In the genomic region with DNA sequence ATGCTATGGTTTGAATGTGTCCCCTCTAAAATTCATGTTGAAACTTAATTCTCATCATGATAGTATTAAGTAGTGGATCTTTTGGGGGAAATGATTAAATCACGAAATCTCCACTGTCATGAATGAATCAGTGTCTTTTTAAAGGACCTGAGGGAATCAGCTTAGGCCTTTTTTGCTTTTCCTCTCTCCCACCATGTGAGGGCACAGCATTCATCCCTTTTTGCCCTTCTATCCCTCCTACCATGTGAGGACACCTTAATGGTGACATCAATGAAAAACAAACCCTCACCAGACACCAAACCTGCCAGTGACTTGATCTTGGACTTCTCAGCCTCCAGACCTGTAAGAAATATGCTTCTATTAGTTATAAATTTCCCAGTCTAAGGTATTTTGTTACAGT, we compare ENCODE assay signal across 15 cellular contexts.
"Had no signal": no experiment of that assay in that cellular context is flagged by ENCODE, and none has a peak within 500 bp of the region (broad histone marks: within the 10 kb centered on the region; RNA-seq: fewer than 3 reads in every experiment).

No MANE protein-coding gene starts in this region.

- H3K4me3 Mint-ChIP-seq: activated CD4-positive, alpha-beta memory T cell treated with anti-CD3 and anti-CD28 coated beads, Interleukin-2, amount 10 ng/mL, durations not matched to agents 7 days and 5 days; activated T-cell treated with anti-CD3 and anti-CD28 coated beads, Interleukin-2, amount 50 U/mL, for 4 hours; nephron progenitor cell had no signal

- H3K9me3 Mint-ChIP-seq: activated CD4-positive, alpha-beta memory T cell treated with anti-CD3 and anti-CD28 coated beads, Interleukin-2, amount 10 ng/mL, durations not matched to agents 7 days and 5 days; activated T-cell treated with anti-CD3 and anti-CD28 coated beads, Interleukin-2, amount 50 U/mL, for 4 hours; nephron progenitor cell had no signal

- H3K27me3 ChIP-seq: esophagus muscularis mucosa, hepatocyte, stomach, testis, upper lobe of left lung had no signal

- H3K79me2 ChIP-seq: hepatocyte had no signal

- H3K4me2 ChIP-seq: hepatocyte had no signal

- H3K36me3 ChIP-seq: esophagus muscularis mucosa, stomach, upper lobe of left lung had no signal

- H3K27ac ChIP-seq: esophagus muscularis mucosa, hepatocyte, testis, upper lobe of left lung, VCaP had no signal

- H3K27ac Mint-ChIP-seq: activated CD4-positive, alpha-beta memory T cell treated with anti-CD3 and anti-CD28 coated beads, Interleukin-2, amount 10 ng/mL, durations not matched to agents 7 days and 5 days; nephron progenitor cell had no signal

- DNase-seq: activated CD4-positive, alpha-beta memory T cell treated with anti-CD3 and anti-CD28 coated beads, Interleukin-2, amount 10 ng/mL, durations not matched to agents 7 days and 5 days; activated effector memory CD4-positive, alpha-beta T cell treated with Interleukin-2 at 50 U/mL for 16 hours; activated naive CD4-positive, alpha-beta T cell treated with anti-CD3 and anti-CD28 coated beads, Interleukin-2, amount 50 U/mL, for 16 hours; activated T-cell treated with anti-CD3 and anti-CD28 coated beads, Interleukin-2, amount 50 U/mL, for 4 hours; kidney; nephron progenitor cell; occipital lobe; stimulated activated CD4-positive, alpha-beta T cell treated with anti-CD3 and anti-CD28 coated beads, Interleukin-12 subunit alpha, Interleukin-12 subunit beta, amount 100 ng/mL, for 4 hours; stimulated activated CD4-positive, alpha-beta T cell treated with anti-CD3 and anti-CD28 coated beads, Interleukin-2, amount 100 ng/mL, for 24 hours; stomach; testis; upper lobe of left lung had no signal

- H3K4me1 ChIP-seq: esophagus muscularis mucosa, testis, upper lobe of left lung had no signal

- H3K4me1 Mint-ChIP-seq: activated CD4-positive, alpha-beta memory T cell treated with anti-CD3 and anti-CD28 coated beads, Interleukin-2, amount 10 ng/mL, durations not matched to agents 7 days and 5 days had no signal

- H3K4me3 ChIP-seq: esophagus muscularis mucosa, hepatocyte, stomach, testis, upper lobe of left lung had no signal

- H3K9me3 ChIP-seq: esophagus muscularis mucosa, stomach, testis, upper lobe of left lung had no signal
